In genomic region chr9:104748359-104749031, GRCh38 we compare ENCODE assay signal across 1 cellular context.
TF ChIP-seq lines count a peak whose summit lies in the region.

No MANE protein-coding gene starts in this region.

TF ChIP-seq in GM23338, 12 proteins besides CTCF, POLR2A, EP300 and RAD21 (continued from another document):
- no peak for TF ChIP-seq REST (IDR thresholded peaks at IDR 0.05; ENCODE audit: unreplicated experiment)
- TF ChIP-seq STAT1 (IDR thresholded peaks at IDR 0.05; ENCODE audit: unreplicated experiment), result no peak
- TF ChIP-seq ZNF331 (CRISPR knock-in tag; IDR thresholded peaks at IDR 0.05; ENCODE audit: low read depth), result no peak
- TF ChIP-seq ZNF462 (CRISPR knock-in tag; IDR thresholded peaks at IDR 0.05), result no peak
- TF ChIP-seq ZNF114 (CRISPR knock-in tag; IDR thresholded peaks at IDR 0.05), result no peak
- TF ChIP-seq CREB1 (CRISPR knock-in tag; IDR thresholded peaks at IDR 0.05; ENCODE audit: low read depth), result no peak
- TF ChIP-seq NANOG (IDR thresholded peaks at IDR 0.05; ENCODE audit: borderline replicate concordance), result no peak
- TF ChIP-seq EZH2phosphoT487 (IDR thresholded peaks at IDR 0.05; ENCODE audit: unreplicated experiment), result no peak
